20 cellular contexts compared by ENCODE assay signal in the genomic region with DNA sequence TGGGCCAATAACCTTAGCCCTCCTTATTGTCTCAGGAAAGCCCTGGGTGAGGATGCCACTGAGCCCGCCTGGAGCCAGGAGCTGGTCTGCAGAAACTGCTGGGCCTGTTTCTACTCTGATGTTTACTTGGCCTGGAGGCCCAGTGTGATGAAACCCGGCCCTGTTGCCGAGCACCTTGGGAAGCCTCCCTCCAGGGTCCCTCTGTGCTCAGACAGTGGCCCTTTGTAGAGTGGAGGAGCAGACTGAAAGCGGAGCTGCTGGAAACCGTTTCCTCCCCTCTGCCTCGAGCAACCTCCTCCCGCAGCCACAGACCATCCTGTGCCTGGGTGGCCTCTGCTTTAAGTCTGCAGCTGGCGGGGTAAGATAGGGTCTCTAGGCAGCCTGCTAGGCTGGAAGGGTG.
DNase-seq lines count a peak whose midpoint lies in the region; ATAC-seq, FAIRE-seq and TF ChIP-seq lines count a peak whose summit lies in the region.
"Had no signal": no experiment of that assay in that cellular context is flagged by ENCODE, and none has a peak within 500 bp of the region (broad histone marks: within the 10 kb centered on the region; RNA-seq: fewer than 3 reads in every experiment).

No MANE protein-coding gene starts in this region.

- H3K4me3 ChIP-seq in astrocyte (ENCODE audit: insufficient read depth, low read depth, low read length) = no peak overlapping the region
- H3K4me3 ChIP-seq: sigmoid colon had no signal

- TF ChIP-seq CTCF in astrocyte (IDR thresholded peaks at IDR 0.05; ENCODE audit: insufficient read depth, low read depth, low read length) = no peak

- H2AFZ ChIP-seq in astrocyte (ENCODE audit: low read depth, low read length) = peak overlapping the region; percentile 26

- H3K27ac ChIP-seq in astrocyte (ENCODE audit: low read depth, low read length) = no peak overlapping the region
- H3K27ac ChIP-seq: 22Rv1, RWPE1, sigmoid colon had no signal

- H3K79me2 ChIP-seq in astrocyte (ENCODE audit: insufficient read depth, low read length) = no peaks in the 10 kb centered on the region

- H3K4me3 Mint-ChIP-seq in astrocyte (ENCODE audit: unreplicated experiment) = no peak overlapping the region
- H3K4me3 Mint-ChIP-seq: activated CD4-positive, alpha-beta T cell treated with anti-CD3 and anti-CD28 coated beads, Interleukin-2, amount 10 ng/mL, durations not matched to agents 24 days and 14 days; CD4-positive, alpha-beta T cell; stimulated activated naive CD8-positive, alpha-beta T cell treated with anti-CD3 and anti-CD28 coated beads, Interleukin-15, Interleukin-2, amounts not matched to agents 100 ng/mL and 50 ng/mL, for 24 hours had no signal

- no peak for FAIRE-seq in astrocyte (lab: Jason Lieb, UNC)
- FAIRE-seq: H54 had no signal

- no peaks in the 10 kb centered on the region for H3K36me3 Mint-ChIP-seq in astrocyte (ENCODE audit: low read depth, unreplicated experiment)

- H3K4me1 ChIP-seq in astrocyte (ENCODE audit: insufficient read depth, low read length) = no peaks in the 10 kb centered on the region

- peaks cover 5% of the 10 kb centered on the region for H3K4me1 Mint-ChIP-seq in astrocyte (ENCODE audit: low read depth, unreplicated experiment)

- no peaks in the 10 kb centered on the region for H3K9me3 Mint-ChIP-seq in astrocyte (ENCODE audit: unreplicated experiment)
- H3K9me3 Mint-ChIP-seq: activated CD4-positive, alpha-beta T cell treated with anti-CD3 and anti-CD28 coated beads, Interleukin-2, amount 10 ng/mL, durations not matched to agents 24 days and 14 days; CD4-positive, alpha-beta T cell; stimulated activated naive CD8-positive, alpha-beta T cell treated with anti-CD3 and anti-CD28 coated beads, Interleukin-15, Interleukin-2, amounts not matched to agents 100 ng/mL and 50 ng/mL, for 24 hours had no signal

- H3K27me3 ChIP-seq in astrocyte (ENCODE audit: insufficient read depth, low read length) = peaks cover 4% of the 10 kb centered on the region
- H3K27me3 ChIP-seq: sigmoid colon had no signal

- peaks cover 12% of the 10 kb centered on the region for H3K27me3 Mint-ChIP-seq in astrocyte (ENCODE audit: low read depth, unreplicated experiment)

- DNase-seq in NCI-H146 (lab: John Stamatoyannopoulos, UW) = peak; percentile 46
- no peak for DNase-seq in NCI-H146 treated with DMSO at 0.1 percent for 48 hours (lab: John Stamatoyannopoulos, UW; ENCODE audit: unreplicated experiment)
- no peak for DNase-seq in astrocyte (ENCODE audit: low read depth)
- peak; percentile 41 for DNase-seq in iPS-NIHi7 (ENCODE audit: extremely low spot score)
- DNase-seq in retina = peak; percentile 63
- no peak for DNase-seq in COLO668 (lab: John Stamatoyannopoulos, UW; ENCODE audit: unreplicated experiment)
- DNase-seq in NCI-H510A treated with DMSO at 0.1 percent for 48 hours (lab: John Stamatoyannopoulos, UW) = no peak
- DNase-seq: activated CD4-positive, alpha-beta T cell treated with anti-CD3 and anti-CD28 coated beads, Interleukin-2, amount 10 ng/mL, durations not matched to agents 24 days and 14 days; activated T-cell treated with anti-CD3 and anti-CD28 coated beads, Interleukin-2, amount 50 U/mL, for 48 hours; amniotic stem cell; CD4-positive, alpha-beta T cell; GDM1; Karpas-422; NCI-H1694; sigmoid colon had no signal

- no peak overlapping the region for H3K9ac ChIP-seq in astrocyte (ENCODE audit: low read length)

- no peaks in the 10 kb centered on the region for H4K20me1 ChIP-seq in astrocyte (ENCODE audit: insufficient read depth, low read length)

- no peaks in the 10 kb centered on the region for H3K9me3 ChIP-seq in astrocyte (ENCODE audit: insufficient read depth, low read depth, low read length)
- H3K9me3 ChIP-seq: sigmoid colon had no signal

- no peaks in the 10 kb centered on the region for H3K36me3 ChIP-seq in astrocyte (ENCODE audit: insufficient read depth, low read length)
- H3K36me3 ChIP-seq: sigmoid colon had no signal

- no peak overlapping the region for H3K27ac Mint-ChIP-seq in astrocyte (ENCODE audit: unreplicated experiment)
- H3K27ac Mint-ChIP-seq: activated CD4-positive, alpha-beta T cell treated with anti-CD3 and anti-CD28 coated beads, Interleukin-2, amount 10 ng/mL, durations not matched to agents 24 days and 14 days; CD4-positive, alpha-beta T cell; stimulated activated naive CD8-positive, alpha-beta T cell treated with anti-CD3 and anti-CD28 coated beads, Interleukin-15, Interleukin-2, amounts not matched to agents 100 ng/mL and 50 ng/mL, for 24 hours had no signal

- ATAC-seq in GM19328 (IDR thresholded peaks at IDR 0.05; ENCODE audit: unreplicated experiment) = no peak

- no peak overlapping the region for H3K4me2 ChIP-seq in astrocyte (ENCODE audit: low read length)

Comparison
In these comparisons a context has a peak if more than half of its experiments do, and no peak if none do; other contexts are left out.
1. DNase-seq: peak in NCI-H146 (single experiment), iPS-NIHi7 (single experiment) and retina (single experiment); none in NCI-H146 treated with DMSO at 0.1 percent for 48 hours (single experiment), astrocyte (single experiment), COLO668 (single experiment) and NCI-H510A treated with DMSO at 0.1 percent for 48 hours (single experiment).